ENCODE assay signal across 10 cellular contexts in the genomic region with DNA sequence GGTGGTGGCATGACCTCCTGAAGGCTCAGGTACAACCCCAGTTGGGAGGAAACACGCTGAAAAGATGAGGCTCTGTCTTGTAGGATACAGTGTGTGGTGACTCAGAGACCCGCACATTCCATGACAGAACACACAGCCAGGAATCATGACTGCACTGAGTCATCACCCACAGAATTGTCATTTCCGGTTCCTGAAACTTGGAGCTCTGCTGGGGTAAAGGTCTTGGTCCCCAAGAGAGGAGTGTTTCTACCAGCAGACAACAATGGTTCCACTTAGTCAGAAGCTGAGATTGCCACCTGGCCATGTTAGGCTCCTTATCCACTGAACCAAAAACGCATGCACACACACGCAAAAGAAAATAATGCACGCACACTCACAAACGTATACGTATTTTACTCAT. TPM values are rescaled to one million over a fixed set of nuclear protein-coding genes. Genes with fewer than 3 reads are reported as not detected.
DNase-seq lines count a peak whose midpoint lies in the region; ATAC-seq and TF ChIP-seq lines count a peak whose summit lies in the region.
"Had no signal": no experiment of that assay in that cellular context is flagged by ENCODE, and none has a peak within 500 bp of the region (broad histone marks: within the 10 kb centered on the region; RNA-seq: fewer than 3 reads in every experiment).

No MANE protein-coding gene starts in this region.

- H3K4me1 Mint-ChIP-seq in mesothelial cell of epicardium: peaks cover 6% of the 10 kb centered on the region

- H3K27ac ChIP-seq in effector memory CD4-positive, alpha-beta T cell (ENCODE audit: insufficient read depth, low read length, poor library complexity, severe bottlenecking): no peak overlapping the region

- no peak overlapping the region for H3K27ac Mint-ChIP-seq in mesothelial cell of epicardium
- H3K27ac Mint-ChIP-seq: activated T-helper 2 cell treated with anti-CD3 and anti-CD28 coated beads, Interferon-gamma antibody, Interleukin-2, Interleukin-4, amounts not matched to agents 10 μg/mL and 5 μg/mL and 100 μg/mL, durations not matched to agents 14 hours and 24 hours and 36 hours had no signal

- in situ Hi-C loops in GM13976 (cut with MboI; ENCODE audit: low sequenced_read_pairs, unreplicated experiment): no loop called here

- H3K27me3 ChIP-seq in effector memory CD4-positive, alpha-beta T cell (replicated peaks; ENCODE audit: control insufficient read depth, insufficient read depth, low read length, poor library complexity, severe bottlenecking): no peaks in the 10 kb centered on the region

- H3K4me3 ChIP-seq in cardiac fibroblast (replicated peaks in 1 of 2; ENCODE audit: low read depth in 2 of 2, low read length in 2 of 2): no peak overlapping the region
- no peak overlapping the region for H3K4me3 ChIP-seq in mucosa of descending colon
- H3K4me3 ChIP-seq in effector memory CD4-positive, alpha-beta T cell (ENCODE audit: insufficient read depth, low read depth, low read length, poor library complexity, severe bottlenecking): no peak overlapping the region

- DNase-seq in AG20443 (ENCODE audit: low spot score) (peak; percentile 94), LoVo (ENCODE audit: low spot score) (peak; percentile 84), cardiac fibroblast (ENCODE audit: low read depth in 2 of 2) (peak; percentile 93 to 99), mucosa of descending colon (peak in 1 of 3 donors; percentile 31), GM13976 (ENCODE audit: low spot score) (no peak), mesothelial cell of epicardium (ENCODE audit: low spot score in 2 of 2, unreplicated experiment in 2 of 2) (no peak)
- DNase-seq in effector memory CD4-positive, alpha-beta T cell: no peak
- no peak for DNase-seq in activated naive CD4-positive, alpha-beta T cell (lab: John Stamatoyannopoulos, UW)
- DNase-seq: NCI-H526 treated with DMSO at 0.1 percent for 48 hours had no signal

- ATAC-seq in mucosa of descending colon: peak; percentile 87

- peaks cover 12% of the 10 kb centered on the region for H3K9me3 Mint-ChIP-seq in mesothelial cell of epicardium

- H3K9me3 ChIP-seq in mucosa of descending colon: no peaks in the 10 kb centered on the region
- H3K9me3 ChIP-seq in effector memory CD4-positive, alpha-beta T cell (ENCODE audit: control insufficient read depth, low read length): no peaks in the 10 kb centered on the region

- peaks cover 14% of the 10 kb centered on the region for H3K4me1 ChIP-seq in mucosa of descending colon (ENCODE audit: low read depth)
- H3K4me1 ChIP-seq in effector memory CD4-positive, alpha-beta T cell (ENCODE audit: control insufficient read depth, insufficient read depth, low read length, poor library complexity, severe bottlenecking): no peaks in the 10 kb centered on the region

- H3K4me3 Mint-ChIP-seq in mesothelial cell of epicardium: no peak overlapping the region

- intact Hi-C loops in mucosa of descending colon (cut with DNase I, micrococcal nuclease): no loop called here

- no peaks in the 10 kb centered on the region for H3K36me3 Mint-ChIP-seq in mesothelial cell of epicardium

- H3K27me3 Mint-ChIP-seq in mesothelial cell of epicardium (ENCODE audit: low read depth): peaks cover 2% of the 10 kb centered on the region

- no peaks in the 10 kb centered on the region for H3K36me3 ChIP-seq in mucosa of descending colon (ENCODE audit: low read depth)
- H3K36me3 ChIP-seq in effector memory CD4-positive, alpha-beta T cell (ENCODE audit: control insufficient read depth, insufficient read depth, low read length): no peaks in the 10 kb centered on the region

- TF ChIP-seq CTCF in cardiac fibroblast (IDR thresholded peaks at IDR 0.05; ENCODE audit: low read depth, low read length): no peak
- no peak for TF ChIP-seq CTCF in mucosa of descending colon (IDR thresholded peaks at IDR 0.05)
- no peak for TF ChIP-seq CTCF in GM13976 (IDR thresholded peaks at IDR 0.05; ENCODE audit: borderline replicate concordance, control extremely low read depth, extremely low read depth, insufficient read depth, missing control alignments)
- TF ChIP-seq CTCF in mesothelial cell of epicardium (IDR thresholded peaks at IDR 0.05; ENCODE audit: unreplicated experiment): no peak

RNA-seq across cellular contexts. Expression of gene CYB5R3, which starts 31.5 kb away (rescaled TPM):
- 100 to 1,000 TPM; 139 to 211 (median 176) TPM for total RNA-seq in mucosa of descending colon
- total RNA-seq in mesothelial cell of epicardium: 94.7 to 102 TPM (median 99.0 TPM) in 3 replicates

RNA-seq across cellular contexts. Expression of gene A4GALT, which starts 40.0 kb away (rescaled TPM):
- total RNA-seq in mucosa of descending colon (10 to 100 TPM in 1 of 3 donors, 1 to 10 TPM in 2; 4.0 to 29.8 (median 9.3) TPM), mesothelial cell of epicardium (0.67 to 0.84 TPM (median 0.82 TPM) in 3 replicates)
- total RNA-seq: activated T-helper 2 cell treated with anti-CD3 and anti-CD28 coated beads, Interferon-gamma antibody, Interleukin-2, Interleukin-4, amounts not matched to agents 10 μg/mL and 5 μg/mL and 100 μg/mL, durations not matched to agents 14 hours and 24 hours and 36 hours had no signal

RNA-seq across cellular contexts. Expression of gene ATP5MGL, which starts 40.2 kb away (rescaled TPM):
- total RNA-seq in mucosa of descending colon: 1 to 10 TPM in 2 of 3 donors, under 1 TPM in 1; 0.92 to 1.7 (median 1.2) TPM
- total RNA-seq in mesothelial cell of epicardium: 1.3 to 1.7 TPM (median 1.5 TPM) in 3 replicates

Comparison
In these comparisons a context has a peak if more than half of its experiments do, and no peak if none do; other contexts are left out.
1. DNase-seq: peak in AG20443 (single experiment), LoVo (single experiment) and cardiac fibroblast (2 of 2); none in GM13976 (single experiment), mesothelial cell of epicardium (0 of 2), effector memory CD4-positive, alpha-beta T cell (0 of 3) and activated naive CD4-positive, alpha-beta T cell (0 of 4).